In genomic region chr3:108131795-108132134, GRCh38 we compare ENCODE assay signal across 1 cellular context.
TF ChIP-seq lines count a peak whose summit lies in the region.

No MANE protein-coding gene starts in this region.

TF ChIP-seq in IMR-90, 13 proteins besides CTCF, POLR2A, EP300 and RAD21:
- TF ChIP-seq CEBPB (IDR thresholded peaks at IDR 0.05; ENCODE audit: low read depth, low read length) (no peak), MXI1 (IDR thresholded peaks at IDR 0.05; ENCODE audit: borderline replicate concordance, low read depth, low read length) (no peak), NFE2L2 (IDR thresholded peaks at IDR 0.05; ENCODE audit: low read depth, low read length) (no peak), FOS (IDR thresholded peaks at IDR 0.05; ENCODE audit: low read depth, low read length) (no peak), MAFK (IDR thresholded peaks at IDR 0.05; ENCODE audit: low read depth, low read length) (no peak), CHD1 (IDR thresholded peaks at IDR 0.05; ENCODE audit: low read depth, low read length) (no peak), SMC3 (IDR thresholded peaks at IDR 0.05; ENCODE audit: low read depth, low read length) (no peak), MAZ (IDR thresholded peaks at IDR 0.05; ENCODE audit: borderline replicate concordance, low read depth, low read length) (no peak), RFX5 (IDR thresholded peaks at IDR 0.05; ENCODE audit: low read depth, low read length) (no peak), RCOR1 (IDR thresholded peaks at IDR 0.05; ENCODE audit: insufficient replicate concordance, low read length) (no peak), BHLHE40 (IDR thresholded peaks at IDR 0.05; ENCODE audit: low read depth, low read length) (no peak)
- TF ChIP-seq, protein P1, sequence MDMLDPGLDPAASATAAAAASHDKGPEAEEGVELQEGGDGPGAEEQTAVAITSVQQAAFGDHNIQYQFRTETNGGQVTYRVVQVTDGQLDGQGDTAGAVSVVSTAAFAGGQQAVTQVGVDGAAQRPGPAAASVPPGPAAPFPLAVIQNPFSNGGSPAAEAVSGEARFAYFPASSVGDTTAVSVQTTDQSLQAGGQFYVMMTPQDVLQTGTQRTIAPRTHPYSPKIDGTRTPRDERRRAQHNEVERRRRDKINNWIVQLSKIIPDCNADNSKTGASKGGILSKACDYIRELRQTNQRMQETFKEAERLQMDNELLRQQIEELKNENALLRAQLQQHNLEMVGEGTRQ (IDR thresholded peaks at IDR 0.05; ENCODE audit: low read depth, low read length), result no peak
- TF ChIP-seq, protein P2, sequence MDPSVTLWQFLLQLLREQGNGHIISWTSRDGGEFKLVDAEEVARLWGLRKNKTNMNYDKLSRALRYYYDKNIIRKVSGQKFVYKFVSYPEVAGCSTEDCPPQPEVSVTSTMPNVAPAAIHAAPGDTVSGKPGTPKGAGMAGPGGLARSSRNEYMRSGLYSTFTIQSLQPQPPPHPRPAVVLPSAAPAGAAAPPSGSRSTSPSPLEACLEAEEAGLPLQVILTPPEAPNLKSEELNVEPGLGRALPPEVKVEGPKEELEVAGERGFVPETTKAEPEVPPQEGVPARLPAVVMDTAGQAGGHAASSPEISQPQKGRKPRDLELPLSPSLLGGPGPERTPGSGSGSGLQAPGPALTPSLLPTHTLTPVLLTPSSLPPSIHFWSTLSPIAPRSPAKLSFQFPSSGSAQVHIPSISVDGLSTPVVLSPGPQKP (IDR thresholded peaks at IDR 0.05; ENCODE audit: borderline replicate concordance, low read depth, low read length), result no peak
